8 cellular contexts compared by ENCODE assay signal in the genomic region with DNA sequence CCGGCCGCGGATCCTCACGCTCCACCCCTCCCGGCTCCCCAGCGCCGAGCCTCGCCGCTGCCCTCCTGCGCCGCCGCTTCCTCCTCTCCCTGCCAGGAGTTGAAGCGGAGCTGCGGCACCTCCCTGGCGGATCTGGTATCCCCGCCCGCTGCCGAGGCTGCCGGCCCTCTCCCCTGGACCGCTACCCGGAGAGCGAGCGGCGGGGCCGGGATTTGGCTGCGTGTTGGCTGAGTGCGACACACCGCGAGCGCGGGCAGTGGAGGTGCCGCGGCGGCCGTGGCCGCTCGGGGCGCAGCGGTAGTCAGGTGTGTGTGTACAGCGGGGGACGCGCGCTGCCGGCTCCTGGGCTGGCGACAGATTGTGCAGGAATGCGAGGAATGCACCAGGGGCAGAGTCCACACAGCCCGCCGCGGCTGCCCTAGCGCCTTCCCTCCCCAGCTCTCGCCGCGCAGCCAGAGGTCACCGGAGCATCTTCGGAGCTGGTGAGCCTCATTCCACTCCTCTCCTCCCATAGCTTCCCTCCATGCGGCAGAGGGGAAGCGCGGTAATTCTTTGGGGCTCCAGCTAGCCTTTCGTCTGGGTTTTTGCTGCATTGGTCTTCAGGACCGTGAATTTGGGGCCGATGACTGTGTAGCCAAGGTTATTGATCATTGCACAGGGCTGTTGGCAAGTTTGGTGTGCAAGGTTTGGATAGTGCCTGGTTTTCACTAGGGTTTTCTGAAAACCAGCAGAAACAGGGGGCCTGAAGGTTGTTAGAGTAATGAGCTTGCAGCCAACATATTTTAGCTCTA. TPM values are rescaled to one million over a fixed set of nuclear protein-coding genes. Genes with fewer than 3 reads are reported as not detected.
DNase-seq lines count a peak whose midpoint lies in the region; ATAC-seq and TF ChIP-seq lines count a peak whose summit lies in the region.

No MANE protein-coding gene starts in this region.

- peak overlapping the region; percentile 59 for H2AFZ ChIP-seq in SU-DHL-6 (ENCODE audit: low read depth, low read length, severe bottlenecking)

- H3K9ac ChIP-seq in HUES64 (ENCODE audit: low read depth, low read length) (peak overlapping the region; percentile 97), SU-DHL-6 (ENCODE audit: low read length) (peak overlapping the region; percentile 65)

- under 1% methylated on average over 61 of the region's 61 CpGs for WGBS in HUES64
- WGBS in body of pancreas, 2 donors, result 0 to 1% methylated on average over 10 to 59 of the region's 61 CpGs

- peak; percentile 64 for ATAC-seq in GM21528 (IDR thresholded peaks at IDR 0.05; ENCODE audit: low FRiP score, unreplicated experiment)
- peak; percentile 85 for ATAC-seq in body of pancreas
- ATAC-seq in gastrocnemius medialis, result peak; percentile 65

- in situ Hi-C loops in gastrocnemius medialis (cut with MboI; ENCODE audit: low sequenced_read_pairs in 4 of 4), result no loop called here

- H3K27ac ChIP-seq in HUES64 (ENCODE audit: low read depth, low read length), result peak overlapping the region; percentile 96
- no peak overlapping the region for H3K27ac ChIP-seq in SU-DHL-6 (ENCODE audit: low read depth, low read length)
- peak overlapping the region; percentile 93 to 95 (median 94) for H3K27ac ChIP-seq in body of pancreas
- peak overlapping the region; percentile 83 to 96 (median 90) for H3K27ac ChIP-seq in gastrocnemius medialis

- DNase-seq in ELR (ENCODE audit: low read depth), result peak; percentile 81
- DNase-seq in body of pancreas, result peak; percentile 86 to 93 (median 90)
- peak in 1 of 2 donors; percentile 37 for DNase-seq in gastrocnemius medialis
- no peak for DNase-seq in NK-92 (lab: John Stamatoyannopoulos, UW; ENCODE audit: unreplicated experiment)

- no peaks in the 10 kb centered on the region for H3F3A ChIP-seq in SU-DHL-6 (ENCODE audit: insufficient read depth)

- peak overlapping the region; percentile 57 for H3K4me2 ChIP-seq in SU-DHL-6 (ENCODE audit: low read depth, low read length, poor library complexity, severe bottlenecking)

- no peaks in the 10 kb centered on the region for H3K9me2 ChIP-seq in SU-DHL-6 (replicated peaks; ENCODE audit: insufficient read depth, low read length)

- no peaks in the 10 kb centered on the region for H3K9me3 ChIP-seq in HUES64 (ENCODE audit: insufficient read depth, low read depth, low read length)
- no peaks in the 10 kb centered on the region for H3K9me3 ChIP-seq in SU-DHL-6 (ENCODE audit: insufficient read depth, low read length)
- H3K9me3 ChIP-seq in body of pancreas, result no peaks in the 10 kb centered on the region
- no peaks in the 10 kb centered on the region for H3K9me3 ChIP-seq in gastrocnemius medialis

- TF ChIP-seq POLR2A in body of pancreas (IDR thresholded peaks at IDR 0.05), result peak; percentile 87 to 93 (median 89)
- TF ChIP-seq POLR2A in gastrocnemius medialis (IDR thresholded peaks at IDR 0.05), result peak in 1 of 2 donors; percentile 25

- H4K20me1 ChIP-seq in SU-DHL-6 (ENCODE audit: low read depth, low read length), result peaks cover 14% of the 10 kb centered on the region

- no peaks in the 10 kb centered on the region; the same call in 1 of the 2 replicates for H3K79me2 ChIP-seq in SU-DHL-6 (ENCODE audit: insufficient read depth, low read length)

- intact Hi-C loops in body of pancreas (cut with DNase I), result no loop called here
- intact Hi-C loops in gastrocnemius medialis (cut with DNase I; ENCODE audit: low total_unique reads), result loop anchor here (5.0 kb wide), 2 partner anchors 294 to 1159 kb away; a partner anchor contains a TSS

- peaks cover 6% of the 10 kb centered on the region for H3K36me3 ChIP-seq in HUES64 (ENCODE audit: insufficient read depth, low read length)
- no peaks in the 10 kb centered on the region for H3K36me3 ChIP-seq in SU-DHL-6 (ENCODE audit: low read length)
- no peaks in the 10 kb centered on the region for H3K36me3 ChIP-seq in body of pancreas (replicated peaks in 1 of 2; ENCODE audit: insufficient read depth in 1 of 2, low read depth in 2 of 2)
- H3K36me3 ChIP-seq in gastrocnemius medialis, result no peaks in the 10 kb centered on the region

- H3K4me3 ChIP-seq in HUES64 (ENCODE audit: low read length) (peak overlapping the region; percentile 70), SU-DHL-6 (ENCODE audit: insufficient read depth, low read length, poor library complexity, severe bottlenecking) (peak overlapping the region; percentile 66), body of pancreas (peak overlapping the region; percentile 36 to 57), iPS-11a (ENCODE audit: low read depth, low read length) (peak overlapping the region; percentile 88), gastrocnemius medialis (peak overlapping the region; percentile 79 to 91 (median 80))

- TF ChIP-seq CTCF in SU-DHL-6 (IDR thresholded peaks at IDR 0.05; ENCODE audit: insufficient read depth, low read length, poor library complexity, severe bottlenecking) (no peak), body of pancreas (IDR thresholded peaks at IDR 0.05) (peak; percentile 20 to 80 (median 65)), gastrocnemius medialis (IDR thresholded peaks at IDR 0.05 in 4 of 5, conservative IDR thresholded peaks at IDR 0.05 in 1 of 5) (peak in 4 of 5 experiments; percentile 12 to 49 (median 42))

- peaks cover 36% of the 10 kb centered on the region for H3K4me1 ChIP-seq in HUES64 (ENCODE audit: insufficient read depth, low read length)
- H3K4me1 ChIP-seq in body of pancreas, result peaks cover 22% of the 10 kb centered on the region
- H3K4me1 ChIP-seq in gastrocnemius medialis, result peaks cover 18 to 24% of the 10 kb centered on the region in 2 donors

- H3K27me3 ChIP-seq in HUES64 (ENCODE audit: insufficient read depth, low read length) (no peaks in the 10 kb centered on the region), SU-DHL-6 (ENCODE audit: low read length) (no peaks in the 10 kb centered on the region), body of pancreas (no peaks in the 10 kb centered on the region), gastrocnemius medialis (no peaks in the 10 kb centered on the region)

RNA-seq across cellular contexts. Expression of a gene that starts 1.3 kb away (rescaled TPM):
- polyA plus RNA-seq in HUES64 (2013, experiment 1 of 2), result 50.3 TPM
- polyA plus RNA-seq in HUES64 (2013, experiment 2 of 2), result 48.5 TPM
- total RNA-seq in body of pancreas, result 10 to 100 TPM; 36.3 to 50.1 TPM
- total RNA-seq in gastrocnemius medialis, result 10 to 100 TPM; 15.3 to 36.0 (median 25.6) TPM

RNA-seq across cellular contexts. Expression of a gene that starts 1.5 kb away (rescaled TPM):
- 0.50 TPM for polyA plus RNA-seq in HUES64 (2013, experiment 1 of 2)
- polyA plus RNA-seq in HUES64 (2013, experiment 2 of 2), result 1.4 TPM
- under 1 TPM; 0.66 to 0.78 TPM for total RNA-seq in body of pancreas
- under 1 TPM in 1 of 4 donors, not detected in 3; 0.66 TPM for total RNA-seq in gastrocnemius medialis
